ENCODE assay signal across 23 cellular contexts in the genomic region with DNA sequence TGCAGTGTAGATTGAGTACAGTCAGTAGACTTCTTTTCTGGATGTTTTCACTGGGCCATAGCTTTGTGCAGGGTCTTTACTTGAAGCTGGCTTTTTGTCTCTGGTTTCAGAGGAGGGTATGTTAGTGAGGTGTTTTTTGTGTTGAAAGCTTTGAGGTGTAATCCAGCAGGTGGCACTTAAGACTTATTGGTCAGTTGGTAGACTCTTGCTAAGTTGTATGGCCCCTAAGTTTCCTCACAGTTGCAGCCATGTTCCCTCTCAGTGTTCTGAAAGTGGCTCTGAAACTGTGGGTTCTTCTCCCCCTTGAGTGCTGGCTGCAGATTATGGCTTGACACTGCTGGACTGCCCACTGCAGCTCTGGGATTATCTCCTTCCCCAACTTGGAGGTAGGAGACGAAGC. TPM values are rescaled to one million over a fixed set of nuclear protein-coding genes. Genes with fewer than 3 reads are reported as not detected.
A peak's percentile ranks its signal among the peaks of the same experiment; 100 is the strongest.
DNase-seq lines count a peak whose midpoint lies in the region; ATAC-seq and TF ChIP-seq lines count a peak whose summit lies in the region.
"Had no signal": no experiment of that assay in that cellular context is flagged by ENCODE, and none has a peak within 500 bp of the region (broad histone marks: within the 10 kb centered on the region; RNA-seq: fewer than 3 reads in every experiment).

No MANE protein-coding gene starts in this region.

- no peak overlapping the region for H3K27ac Mint-ChIP-seq in activated CD8-positive, alpha-beta T cell treated with anti-CD3 and anti-CD28 coated beads, Interleukin-2, amount 10 ng/mL, durations not matched to agents 7 days and 5 days
- H3K27ac Mint-ChIP-seq: CD4-positive, alpha-beta T cell; stimulated activated memory B cell treated with anti-CD40 and anti-IgM and Interleukin-4, amounts not matched to agents 10 μg/mL and 1 μg/mL and 100 μg/mL, for 72 hours; T-helper 1 cell treated with Interleukin-12 subunit alpha and Interleukin-12 subunit beta and Interleukin-4 antibody, amounts not matched to agents 30 μg/mL and 1 μg/mL, for 36 hours had no signal

- no peak overlapping the region for H3K4me3 ChIP-seq in GM12864 (ENCODE audit: low read depth, low read length)
- H3K4me3 ChIP-seq: lung, testis had no signal

- CTCF ChIA-PET in activated CD8-positive, alpha-beta T cell treated with anti-CD3 and anti-CD28 coated beads, Interleukin-2, amount 10 ng/mL, durations not matched to agents 7 days and 5 days (lab: Charles Lee), result no interaction called here

- H3K4me3 Mint-ChIP-seq in activated CD8-positive, alpha-beta T cell treated with anti-CD3 and anti-CD28 coated beads, Interleukin-2, amount 10 ng/mL, durations not matched to agents 7 days and 5 days, result no peak overlapping the region
- H3K4me3 Mint-ChIP-seq: CD4-positive, alpha-beta T cell; stimulated activated memory B cell treated with anti-CD40 and anti-IgM and Interleukin-4, amounts not matched to agents 10 μg/mL and 1 μg/mL and 100 μg/mL, for 72 hours; T-helper 1 cell treated with Interleukin-12 subunit alpha and Interleukin-12 subunit beta and Interleukin-4 antibody, amounts not matched to agents 30 μg/mL and 1 μg/mL, for 36 hours had no signal

- TF ChIP-seq CTCF in GM12864 (IDR thresholded peaks at IDR 0.05; ENCODE audit: low read depth, low read length, missing control alignments) (peak; percentile 12), foreskin keratinocyte (conservative IDR thresholded peaks at IDR 0.05) (peak; percentile 22)

- POLR2A ChIA-PET in activated CD8-positive, alpha-beta T cell treated with anti-CD3 and anti-CD28 coated beads, Interleukin-2, amount 10 ng/mL, durations not matched to agents 7 days and 5 days (lab: Charles Lee), result no interaction called here

- no peak overlapping the region for H3K27ac ChIP-seq in foreskin keratinocyte
- H3K27ac ChIP-seq: testis, WERI-Rb-1 had no signal

- ATAC-seq in foreskin keratinocyte (no peak), GM18511 (IDR thresholded peaks at IDR 0.05; ENCODE audit: unreplicated experiment) (no peak)
- ATAC-seq in activated CD8-positive, alpha-beta T cell treated with anti-CD3 and anti-CD28 coated beads, Interleukin-2, amount 10 ng/mL, durations not matched to agents 7 days and 5 days, result no peak
- ATAC-seq: stimulated activated memory B cell treated with anti-CD40 and anti-IgM and Interleukin-4, amounts not matched to agents 10 μg/mL and 1 μg/mL and 100 μg/mL, for 72 hours had no signal

- H3K27me3 Mint-ChIP-seq in activated CD8-positive, alpha-beta T cell treated with anti-CD3 and anti-CD28 coated beads, Interleukin-2, amount 10 ng/mL, durations not matched to agents 7 days and 5 days (ENCODE audit: low read depth), result peaks cover 27% of the 10 kb centered on the region
- H3K27me3 Mint-ChIP-seq: CD4-positive, alpha-beta T cell had no signal

- no peaks in the 10 kb centered on the region for H3K4me1 ChIP-seq in foreskin keratinocyte
- H3K4me1 ChIP-seq: testis had no signal

- H3K9me3 Mint-ChIP-seq in activated CD8-positive, alpha-beta T cell treated with anti-CD3 and anti-CD28 coated beads, Interleukin-2, amount 10 ng/mL, durations not matched to agents 7 days and 5 days (ENCODE audit: insufficient read depth), result no peaks in the 10 kb centered on the region
- H3K9me3 Mint-ChIP-seq: CD4-positive, alpha-beta T cell; stimulated activated memory B cell treated with anti-CD40 and anti-IgM and Interleukin-4, amounts not matched to agents 10 μg/mL and 1 μg/mL and 100 μg/mL, for 72 hours; T-helper 1 cell treated with Interleukin-12 subunit alpha and Interleukin-12 subunit beta and Interleukin-4 antibody, amounts not matched to agents 30 μg/mL and 1 μg/mL, for 36 hours had no signal

- H3K36me3 Mint-ChIP-seq in activated CD8-positive, alpha-beta T cell treated with anti-CD3 and anti-CD28 coated beads, Interleukin-2, amount 10 ng/mL, durations not matched to agents 7 days and 5 days (ENCODE audit: low read depth), result no peaks in the 10 kb centered on the region
- H3K36me3 Mint-ChIP-seq: stimulated activated memory B cell treated with anti-CD40 and anti-IgM and Interleukin-4, amounts not matched to agents 10 μg/mL and 1 μg/mL and 100 μg/mL, for 72 hours had no signal

- peaks cover 14% of the 10 kb centered on the region for H3K27me3 ChIP-seq in foreskin keratinocyte
- H3K27me3 ChIP-seq: testis had no signal

- no peaks in the 10 kb centered on the region for H3K4me1 Mint-ChIP-seq in activated CD8-positive, alpha-beta T cell treated with anti-CD3 and anti-CD28 coated beads, Interleukin-2, amount 10 ng/mL, durations not matched to agents 7 days and 5 days (ENCODE audit: low read depth)
- H3K4me1 Mint-ChIP-seq: stimulated activated memory B cell treated with anti-CD40 and anti-IgM and Interleukin-4, amounts not matched to agents 10 μg/mL and 1 μg/mL and 100 μg/mL, for 72 hours had no signal

- no peak for DNase-seq in GM12864 (ENCODE audit: low read depth)
- DNase-seq in HCEC 1CT, result peak; percentile 14
- DNase-seq in OCI-M1 (lab: John Stamatoyannopoulos, UW), result peak; percentile 36
- DNase-seq in foreskin keratinocyte, result no peak
- no peak for DNase-seq in activated CD8-positive, alpha-beta T cell treated with anti-CD3 and anti-CD28 coated beads, Interleukin-2, amount 10 ng/mL, durations not matched to agents 7 days and 5 days
- DNase-seq in stimulated activated CD4-positive, alpha-beta T cell treated with anti-CD3 and anti-CD28 coated beads, Interleukin-4, amount 100 ng/mL, for 1 hour, result no peak
- no peak for DNase-seq in stimulated activated CD4-positive, alpha-beta T cell treated with anti-CD3 and anti-CD28 coated beads, Interleukin-2, amount 100 ng/mL, for 48 hours
- DNase-seq: activated CD4-positive, alpha-beta T cell treated with anti-CD3 and anti-CD28 coated beads, Interleukin-2, amount 50 U/mL, for 48 hours; activated naive CD4-positive, alpha-beta T cell treated with Interleukin-2 at 50 U/mL for 16 hours; activated T-cell treated with anti-CD3 and anti-CD28 coated beads for 4 hours; anterior cingulate cortex; CD4-positive, alpha-beta T cell; DMS153; NCI-H1048; NCI-H2029 treated with DMSO at 0.1 percent for 48 hours; retina; SHP77; testis; WERI-Rb-1 had no signal

RNA-seq across cellular contexts. Expression of a gene that starts 55.7 kb away (rescaled TPM):
- total RNA-seq in foreskin keratinocyte, result 33.0 and 35.8 TPM in 2 replicates
- polyA plus RNA-seq in foreskin keratinocyte, result 5.8 and 7.4 TPM in 2 replicates
- 10 to 100 TPM; 14.1 to 14.3 TPM for total RNA-seq in activated CD8-positive, alpha-beta T cell treated with anti-CD3 and anti-CD28 coated beads, Interleukin-2, amount 10 ng/mL, durations not matched to agents 7 days and 5 days

Comparison
In these comparisons a context has a peak if more than half of its experiments do, and no peak if none do; other contexts are left out.
1. DNase-seq: peak in HCEC 1CT (single experiment) and OCI-M1 (single experiment); none in GM12864 (single experiment), foreskin keratinocyte (0 of 2), activated CD8-positive, alpha-beta T cell treated with anti-CD3 and anti-CD28 coated beads, Interleukin-2, amount 10 ng/mL, durations not matched to agents 7 days and 5 days (single experiment), stimulated activated CD4-positive, alpha-beta T cell treated with anti-CD3 and anti-CD28 coated beads, Interleukin-4, amount 100 ng/mL, for 1 hour (single experiment) and stimulated activated CD4-positive, alpha-beta T cell treated with anti-CD3 and anti-CD28 coated beads, Interleukin-2, amount 100 ng/mL, for 48 hours (0 of 2).